ENCODE assay signal across 10 cellular contexts in the genomic region with DNA sequence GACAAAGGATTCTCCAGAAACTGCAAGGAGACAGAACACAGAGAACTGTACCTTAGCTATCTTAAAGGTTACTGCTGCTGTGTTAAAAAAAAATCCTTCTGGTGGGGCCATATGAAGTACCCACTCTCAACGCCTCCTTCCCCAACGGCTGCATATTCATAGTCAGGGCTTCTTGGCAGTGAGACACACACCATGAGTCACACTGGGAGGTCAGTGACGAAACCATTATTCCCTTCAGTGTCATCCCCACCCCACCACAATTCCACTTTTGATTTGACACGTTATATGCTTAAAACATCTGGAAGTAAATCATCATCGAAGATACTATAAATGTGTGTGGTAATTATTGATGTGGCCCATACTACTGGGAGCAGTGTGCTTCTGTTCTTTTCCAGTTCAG.
A peak's percentile ranks its signal among the peaks of the same experiment; 100 is the strongest.
DNase-seq lines count a peak whose midpoint lies in the region; ATAC-seq and TF ChIP-seq lines count a peak whose summit lies in the region.
"Had no signal": no experiment of that assay in that cellular context is flagged by ENCODE, and none has a peak within 500 bp of the region (broad histone marks: within the 10 kb centered on the region; RNA-seq: fewer than 3 reads in every experiment).

No MANE protein-coding gene starts in this region.

- peak overlapping the region; percentile 54 for H3K4me2 ChIP-seq in PC-3 (ENCODE audit: low read length)

- peaks cover 3% of the 10 kb centered on the region for H3K36me3 Mint-ChIP-seq in nephron (ENCODE audit: low read depth)

- TF ChIP-seq CTCF in AG09309 (IDR thresholded peaks at IDR 0.05; ENCODE audit: control insufficient read depth, insufficient read depth, low read depth, low read length, missing control alignments) (no peak), PC-3 (conservative IDR thresholded peaks at IDR 0.05; ENCODE audit: low read depth, low read length) (no peak), esophagus squamous epithelium (IDR thresholded peaks at IDR 0.05) (no peak), nephron (IDR thresholded peaks at IDR 0.05; ENCODE audit: unreplicated experiment in 3 of 3) (no peak)

- no peaks in the 10 kb centered on the region for H3K9me2 ChIP-seq in PC-3 (replicated peaks; ENCODE audit: low read length)

- H3K4me3 ChIP-seq in AG09309 (ENCODE audit: control insufficient read depth, low read depth, low read length) = no peak overlapping the region
- no peak overlapping the region; the same call in 1 of the 2 replicates for H3K4me3 ChIP-seq in PC-3 (ENCODE audit: low read length)
- H3K4me3 ChIP-seq in esophagus squamous epithelium = peak overlapping the region in 1 of 4 donors; percentile 21
- H3K4me3 ChIP-seq: sigmoid colon had no signal

- no peak overlapping the region for H3K4me3 Mint-ChIP-seq in nephron

- H3K27me3 ChIP-seq in PC-3 (ENCODE audit: low read length) = no peaks in the 10 kb centered on the region
- no peaks in the 10 kb centered on the region for H3K27me3 ChIP-seq in esophagus squamous epithelium
- H3K27me3 ChIP-seq: sigmoid colon had no signal

- no peaks in the 10 kb centered on the region for H3K27me3 Mint-ChIP-seq in nephron (ENCODE audit: low read depth)

- POLR2A ChIA-PET in PC-3 (lab: Charles Lee; ENCODE audit: unreplicated experiment) = no interaction called here

- CTCF ChIA-PET in PC-3 (lab: Charles Lee) = no interaction called here

- no peak for TF ChIP-seq POLR2A in esophagus squamous epithelium (IDR thresholded peaks at IDR 0.05)
- TF ChIP-seq POLR2A in erythroblast (IDR thresholded peaks at IDR 0.05; ENCODE audit: low read length) = no peak

- DNase-seq in AG09309 (ENCODE audit: low read depth) (peak; percentile 94), PC-3 (peak; percentile 82), esophagus squamous epithelium (lab: John Stamatoyannopoulos, UW) (no peak), NCI-H187 treated with DMSO at 0.1 percent for 48 hours (lab: John Stamatoyannopoulos, UW) (no peak), erythroblast (lab: John Stamatoyannopoulos, UW) (no peak)
- no peak for DNase-seq in activated CD4-positive, alpha-beta T cell treated with anti-CD3 and anti-CD28 coated beads for 1 hour
- DNase-seq: sigmoid colon; stimulated activated CD8-positive, alpha-beta memory T cell treated with anti-CD3 and anti-CD28 coated beads, Interleukin-4, amount 100 ng/mL, for 48 hours had no signal

- peak overlapping the region; percentile 25; the same call in 1 of the 2 replicates for H3K9ac ChIP-seq in PC-3 (ENCODE audit: low read length)

- peak overlapping the region in 2 of 3 experiments; percentile 9 to 14 for H3K27ac Mint-ChIP-seq in nephron

- H3K27ac ChIP-seq in PC-3 (ENCODE audit: low read length) (peak overlapping the region; percentile 84), esophagus squamous epithelium (peak overlapping the region in 3 of 4 donors; percentile 28 to 67 (median 54))

- H3K79me2 ChIP-seq in PC-3 (ENCODE audit: low read length) = no peaks in the 10 kb centered on the region

- H3K36me3 ChIP-seq in PC-3 (ENCODE audit: low read depth, low read length) = no peaks in the 10 kb centered on the region
- no peaks in the 10 kb centered on the region for H3K36me3 ChIP-seq in esophagus squamous epithelium
- H3K36me3 ChIP-seq: sigmoid colon had no signal

- WGBS in esophagus squamous epithelium, 2 donors = 18 to 31% methylated on average over 5 of the region's 5 CpGs

- intact Hi-C loops in PC-3 (cut with micrococcal nuclease) = no loop called here
- intact Hi-C loops in esophagus squamous epithelium (cut with DNase I) = no loop called here

- peak; percentile 81 for ATAC-seq in PC-3
- no peak for ATAC-seq in HG03095 (IDR thresholded peaks at IDR 0.05; ENCODE audit: unreplicated experiment)

- no TSS peak for BruUV-seq in PC-3 (replicated peaks; lab: Mats Ljungman, UMichigan)

- peaks cover 19% of the 10 kb centered on the region for H3K4me1 Mint-ChIP-seq in nephron

- H2AFZ ChIP-seq in PC-3 (ENCODE audit: low read length) = no peak overlapping the region

- H3K9me3 Mint-ChIP-seq in nephron = peaks cover 22% of the 10 kb centered on the region

- no peaks in the 10 kb centered on the region for H4K20me1 ChIP-seq in PC-3 (ENCODE audit: low read length)

- no peaks in the 10 kb centered on the region for H3F3A ChIP-seq in PC-3 (ENCODE audit: low read length, unreplicated experiment)

- H3K4me1 ChIP-seq in PC-3 (ENCODE audit: insufficient read depth, low read length) (peaks cover 25% of the 10 kb centered on the region), esophagus squamous epithelium (peaks cover 0 to 20% (median 9%) of the 10 kb centered on the region in 3 donors)
- H3K4me1 ChIP-seq: sigmoid colon had no signal

- H3K9me3 ChIP-seq in PC-3 (ENCODE audit: low read length) (no peaks in the 10 kb centered on the region), esophagus squamous epithelium (no peaks in the 10 kb centered on the region)
- H3K9me3 ChIP-seq: sigmoid colon had no signal

Comparison
In these comparisons a context has a peak if more than half of its experiments do, and no peak if none do; other contexts are left out.
1. DNase-seq: peak in AG09309 (single experiment) and PC-3 (single experiment); none in esophagus squamous epithelium (single experiment), NCI-H187 treated with DMSO at 0.1 percent for 48 hours (single experiment), erythroblast (0 of 2) and activated CD4-positive, alpha-beta T cell treated with anti-CD3 and anti-CD28 coated beads for 1 hour (single experiment).